ENCODE assay signal across 8 cellular contexts in genomic region chr18:21112543-21113105, GRCh38. TPM values are rescaled to one million over a fixed set of nuclear protein-coding genes. Genes with fewer than 3 reads are reported as not detected.
DNase-seq lines count a peak whose midpoint lies in the region; ATAC-seq, FAIRE-seq and TF ChIP-seq lines count a peak whose summit lies in the region.

No MANE protein-coding gene starts in this region.

- intact Hi-C loops in activated CD4-positive, alpha-beta T cell treated with anti-CD3 and anti-CD28 coated beads, Interleukin-2, amount 10 ng/mL, durations not matched to agents 24 days and 14 days (cut with micrococcal nuclease) = loop anchor here (2.0 to 5.0 kb wide), 2 partner anchors 140 to 592 kb away; partner anchors contain the start of gene ABHD3
- intact Hi-C loops in kidney (cut with DNase I) (no loop called here), tibial artery (cut with DNase I; ENCODE audit: low total_unique reads) (no loop called here)

- no peak for ATAC-seq in GM21786 (IDR thresholded peaks at IDR 0.05; ENCODE audit: unreplicated experiment)

- peaks cover 43% of the 10 kb centered on the region for H3K4me1 ChIP-seq in adipocyte (ENCODE audit: control insufficient read depth, insufficient read depth, low read length)
- H3K4me1 ChIP-seq in kidney (ENCODE audit: control insufficient read depth in 1 of 2, insufficient read depth in 1 of 2, low read depth in 1 of 2, low read length in 2 of 2) = peaks cover 0 to 7% of the 10 kb centered on the region in 2 donors
- peaks cover 0 to 49% (median 15%) of the 10 kb centered on the region in 4 donors for H3K4me1 ChIP-seq in tibial artery

- no peak overlapping the region for H3K4me3 Mint-ChIP-seq in activated CD4-positive, alpha-beta T cell treated with anti-CD3 and anti-CD28 coated beads, Interleukin-2, amount 10 ng/mL, durations not matched to agents 24 days and 14 days

- DNase-seq in activated CD4-positive, alpha-beta T cell treated with anti-CD3 and anti-CD28 coated beads, Interleukin-2, amount 10 ng/mL, durations not matched to agents 24 days and 14 days = no peak
- no peak for DNase-seq in activated CD4-positive, alpha-beta T cell treated with anti-CD3 and anti-CD28 coated beads for 1 hour
- DNase-seq in adipocyte (ENCODE audit: low read depth) (peak; percentile 64), kidney (no peak), tibial artery (no peak), ureter (ENCODE audit: low spot score) (no peak), NCI-H345 treated with DMSO at 0.1 percent for 48 hours (lab: John Stamatoyannopoulos, UW; ENCODE audit: unreplicated experiment) (no peak)

- peaks cover 12% of the 10 kb centered on the region for H3K4me1 Mint-ChIP-seq in activated CD4-positive, alpha-beta T cell treated with anti-CD3 and anti-CD28 coated beads, Interleukin-2, amount 10 ng/mL, durations not matched to agents 24 days and 14 days

- peaks cover 4% of the 10 kb centered on the region for H3K27me3 Mint-ChIP-seq in activated CD4-positive, alpha-beta T cell treated with anti-CD3 and anti-CD28 coated beads, Interleukin-2, amount 10 ng/mL, durations not matched to agents 24 days and 14 days

- H3K4me3 ChIP-seq in adipocyte (ENCODE audit: low read length) (peak overlapping the region; percentile 96), kidney (ENCODE audit: low read length in 2 of 2) (peak overlapping the region; percentile 73 to 90), tibial artery (peak overlapping the region; percentile 83 to 85)

- FAIRE-seq in kidney (lab: Jason Lieb, UNC) = no peak

- H3K36me3 ChIP-seq in adipocyte (ENCODE audit: control insufficient read depth, insufficient read depth, low read length, severe bottlenecking) = no peaks in the 10 kb centered on the region
- H3K36me3 ChIP-seq in kidney (ENCODE audit: control insufficient read depth in 1 of 2, insufficient read depth in 2 of 2, low read length in 2 of 2) = no peaks in the 10 kb centered on the region
- H3K36me3 ChIP-seq in tibial artery = no peaks in the 10 kb centered on the region

- H3K9me3 ChIP-seq in adipocyte (ENCODE audit: control insufficient read depth, low read length) (no peaks in the 10 kb centered on the region), kidney (ENCODE audit: control insufficient read depth in 1 of 2, low read length in 2 of 2) (no peaks in the 10 kb centered on the region), tibial artery (no peaks in the 10 kb centered on the region)

- no peaks in the 10 kb centered on the region for H3K9me3 Mint-ChIP-seq in activated CD4-positive, alpha-beta T cell treated with anti-CD3 and anti-CD28 coated beads, Interleukin-2, amount 10 ng/mL, durations not matched to agents 24 days and 14 days

- H3K36me3 Mint-ChIP-seq in activated CD4-positive, alpha-beta T cell treated with anti-CD3 and anti-CD28 coated beads, Interleukin-2, amount 10 ng/mL, durations not matched to agents 24 days and 14 days (ENCODE audit: low read depth) = peaks cover 4% of the 10 kb centered on the region

- peak overlapping the region; percentile 60 to 95 for H3K27ac ChIP-seq in kidney (ENCODE audit: low read depth in 2 of 2, low read length in 2 of 2)
- peak overlapping the region; percentile 84 to 98 for H3K27ac ChIP-seq in tibial artery

- H3K27ac Mint-ChIP-seq in activated CD4-positive, alpha-beta T cell treated with anti-CD3 and anti-CD28 coated beads, Interleukin-2, amount 10 ng/mL, durations not matched to agents 24 days and 14 days = peak overlapping the region; percentile 97

- H3K27me3 ChIP-seq in adipocyte (replicated peaks; ENCODE audit: control insufficient read depth, insufficient read depth, low read length) = no peaks in the 10 kb centered on the region
- no peaks in the 10 kb centered on the region for H3K27me3 ChIP-seq in tibial artery

- no peak for TF ChIP-seq CTCF in kidney (IDR thresholded peaks at IDR 0.05; ENCODE audit: borderline replicate concordance, extremely low read depth, insufficient read depth)
- TF ChIP-seq CTCF in tibial artery (IDR thresholded peaks at IDR 0.05) = no peak

- peak overlapping the region; percentile 95 for H3K9ac ChIP-seq in adipocyte (ENCODE audit: low read length)
- H3K9ac ChIP-seq in kidney (ENCODE audit: low read length in 2 of 2) = peak overlapping the region in 1 of 2 donors; percentile 67

RNA-seq across cellular contexts. Expression of gene ROCK1, which starts 1.0 kb away (rescaled TPM):
- total RNA-seq in activated CD4-positive, alpha-beta T cell treated with anti-CD3 and anti-CD28 coated beads, Interleukin-2, amount 10 ng/mL, durations not matched to agents 24 days and 14 days = 54.7 and 56.5 TPM in 2 replicates
- 56.5 TPM for total RNA-seq in kidney
- 10.5 TPM for polyA plus RNA-seq in kidney (ENCODE audit: insufficient read depth, low read depth, low replicate concordance)
- total RNA-seq in ureter = 70.2 TPM
